In genomic region chr12:50025187-50026059, GRCh38 we compare ENCODE assay signal across 8 cellular contexts. TPM values are rescaled to one million over a fixed set of nuclear protein-coding genes. Genes with fewer than 3 reads are reported as not detected.
DNase-seq lines count a peak whose midpoint lies in the region; ATAC-seq and TF ChIP-seq lines count a peak whose summit lies in the region.

Gene RACGAP1 (minus strand): TSS chr12:50025494. CDS start chr12:50016715, 8,779 bp downstream.

- CTCF ChIA-PET in RWPE1 (lab: Yijun Ruan, JAX): interaction anchor here (1.3 to 1.5 kb wide), 2 partner anchors 14 to 51 kb away, joined by 6 to 9 read pairs; no protein-coding TSS in a partner anchor

- H3K4me3 ChIP-seq in LNCaP clone FGC (ENCODE audit: low read depth, low read length) (peak within 1 kb of the TSS; percentile 66), fibroblast of mammary gland (ENCODE audit: control insufficient read depth, low read depth, low read length) (peak within 1 kb of the TSS; percentile 90)

- POLR2A ChIA-PET in RWPE1 (lab: Yijun Ruan, JAX; ENCODE audit: low non-redundant PET): interaction anchor here (0.6 to 0.7 kb wide), 2 partner anchors 9 to 1964 kb away, joined by 4 to 5 read pairs; no protein-coding TSS in a partner anchor
- POLR2A ChIA-PET in naive thymus-derived CD8-positive, alpha-beta T cell (lab: Charles Lee): interaction anchor here (0.5 to 1.5 kb wide), 11 partner anchors 58 to 739 kb away, joined by 3 to 6 read pairs (median 3); partner anchors contain the start of genes ATF1, BCDIN3D, CERS5 and KCNH3

- peaks cover 28% of the 10 kb centered on the region for H3K36me3 Mint-ChIP-seq in activated T-helper 17 cell treated with anti-CD3 and anti-CD28 coated beads, Interleukin-2, amount 50 U/mL, for 72 hours (ENCODE audit: low read depth)
- peaks cover 0 to 4% (median 0%) of the 10 kb centered on the region in 3 donors for H3K36me3 Mint-ChIP-seq in naive thymus-derived CD8-positive, alpha-beta T cell

- H3K27me3 Mint-ChIP-seq in activated T-helper 17 cell treated with anti-CD3 and anti-CD28 coated beads, Interleukin-2, amount 50 U/mL, for 72 hours: no peaks in the 10 kb centered on the region
- H3K27me3 Mint-ChIP-seq in naive thymus-derived CD8-positive, alpha-beta T cell: peaks cover 0 to 6% (median 1%) of the 10 kb centered on the region in 5 donors

- H3K27ac ChIP-seq in RWPE1: peak within 1 kb of the TSS; percentile 85

- peak within 1 kb of the TSS; percentile 86 for H3K27ac Mint-ChIP-seq in activated T-helper 17 cell treated with anti-CD3 and anti-CD28 coated beads, Interleukin-2, amount 50 U/mL, for 72 hours
- H3K27ac Mint-ChIP-seq in naive thymus-derived CD8-positive, alpha-beta T cell: peak within 1 kb of the TSS; percentile 83 to 97 (median 94)

- peak; percentile 99 for DNase-seq in Daoy (ENCODE audit: low read depth)
- DNase-seq in GOT3 (lab: John Stamatoyannopoulos, UW): peak; percentile 89
- peak; percentile 96 for DNase-seq in LNCaP clone FGC (ENCODE audit: low read depth)
- DNase-seq in RWPE1 (ENCODE audit: low spot score): peak; percentile 98
- peak; percentile 98 for DNase-seq in fibroblast of mammary gland (ENCODE audit: low read depth)
- peak; percentile 83 to 99 (median 96) for DNase-seq in naive thymus-derived CD8-positive, alpha-beta T cell
- DNase-seq in stimulated activated naive CD4-positive, alpha-beta T cell (lab: John Stamatoyannopoulos, UW): peak; percentile 79 to 98 (median 96)

- peaks cover 11% of the 10 kb centered on the region for H3K4me1 Mint-ChIP-seq in activated T-helper 17 cell treated with anti-CD3 and anti-CD28 coated beads, Interleukin-2, amount 50 U/mL, for 72 hours
- H3K4me1 Mint-ChIP-seq in naive thymus-derived CD8-positive, alpha-beta T cell: peaks cover 7 to 21% (median 16%) of the 10 kb centered on the region in 4 donors

- peak within 1 kb of the TSS; percentile 85 for H3K4me3 Mint-ChIP-seq in activated T-helper 17 cell treated with anti-CD3 and anti-CD28 coated beads, Interleukin-2, amount 50 U/mL, for 72 hours
- H3K4me3 Mint-ChIP-seq in naive thymus-derived CD8-positive, alpha-beta T cell: peak within 1 kb of the TSS; percentile 89 to 100 (median 98)

- peaks cover 3% of the 10 kb centered on the region for H3K9me3 Mint-ChIP-seq in activated T-helper 17 cell treated with anti-CD3 and anti-CD28 coated beads, Interleukin-2, amount 50 U/mL, for 72 hours
- no peaks in the 10 kb centered on the region for H3K9me3 Mint-ChIP-seq in naive thymus-derived CD8-positive, alpha-beta T cell

- TF ChIP-seq CTCF in LNCaP clone FGC (IDR thresholded peaks at IDR 0.05; ENCODE audit: control insufficient read depth, extremely low read depth, insufficient read depth) (no peak), RWPE1 (conservative IDR thresholded peaks at IDR 0.05; ENCODE audit: low read depth) (no peak), fibroblast of mammary gland (conservative IDR thresholded peaks at IDR 0.05; ENCODE audit: control insufficient read depth, insufficient read depth, low read depth, low read length) (no peak)

- peak; percentile 99 for ATAC-seq in activated T-helper 17 cell treated with anti-CD3 and anti-CD28 coated beads, Interleukin-2, amount 50 U/mL, for 72 hours (replicated peaks)
- ATAC-seq in naive thymus-derived CD8-positive, alpha-beta T cell: peak; percentile 97 to 98

RNA-seq across cellular contexts. Expression of gene RACGAP1, which starts in this region (rescaled TPM):
- total RNA-seq in Daoy (2014; rRNA removed; shearing (Covaris generic)): 223 and 292 TPM in 2 replicates
- total RNA-seq in activated T-helper 17 cell treated with anti-CD3 and anti-CD28 coated beads, Interleukin-2, amount 50 U/mL, for 72 hours: 100 to 1,000 TPM; 132 to 145 TPM
- 10 to 100 TPM; 11.0 to 12.8 TPM for total RNA-seq in naive thymus-derived CD8-positive, alpha-beta T cell
- polyA plus RNA-seq in naive thymus-derived CD8-positive, alpha-beta T cell: 10 to 100 TPM in 1 of 3 donors, 1 to 10 TPM in 2; 8.4 to 11.5 (median 8.6) TPM

Comparison
In these comparisons a context has a peak if more than half of its experiments do, and no peak if none do; other contexts are left out.
1. Peak in every context shown above with its lines: DNase-seq, ATAC-seq, H3K4me3 ChIP-seq and H3K27ac ChIP-seq.
2. RNA of gene RACGAP1 (total RNA-seq): 223 to 292 TPM in Daoy and 132 to 145 TPM in activated T-helper 17 cell treated with anti-CD3 and anti-CD28 coated beads, Interleukin-2, amount 50 U/mL, for 72 hours; 11.0 to 12.8 TPM in naive thymus-derived CD8-positive, alpha-beta T cell; every median in the first group is over 4 times any median in the second.